Comparison of ENCODE assay signal across 25 cellular contexts in genomic region chr4:8261851-8262535, GRCh38. TPM values are rescaled to one million over a fixed set of nuclear protein-coding genes. Genes with fewer than 3 reads are reported as not detected.
DNase-seq lines count a peak whose midpoint lies in the region; ATAC-seq, FAIRE-seq and TF ChIP-seq lines count a peak whose summit lies in the region.
"Had no signal": no experiment of that assay in that cellular context is flagged by ENCODE, and none has a peak within 500 bp of the region (broad histone marks: within the 10 kb centered on the region; RNA-seq: fewer than 3 reads in every experiment).

No MANE protein-coding gene starts in this region.

- H3K9me3 ChIP-seq in GM12878 (replicated peaks; ENCODE audit: control insufficient read depth, insufficient read depth, low read length) = no peaks in the 10 kb centered on the region
- H3K9me3 ChIP-seq in upper lobe of right lung = no peaks in the 10 kb centered on the region
- H3K9me3 ChIP-seq: A549, adrenal gland, stomach, uterus had no signal

- intact Hi-C loops in GM12878 (cut with micrococcal nuclease; ENCODE audit: unreplicated experiment) (no loop called here), upper lobe of right lung (cut with DNase I) (no loop called here)

- H3K4me1 ChIP-seq in GM12878 (ENCODE audit: control insufficient read depth, insufficient read depth, low read length) (no peaks in the 10 kb centered on the region), upper lobe of right lung (peaks cover 6% of the 10 kb centered on the region)
- H3K4me1 ChIP-seq: uterus had no signal

- no peaks in the 10 kb centered on the region for H4K20me1 ChIP-seq in GM12878 (ENCODE audit: control insufficient read depth, insufficient read depth)

- H3K9ac ChIP-seq in GM12878 (ENCODE audit: control insufficient read depth, insufficient read depth, low read length) = no peak overlapping the region

- H3K27me3 Mint-ChIP-seq in mesothelial cell of epicardium (ENCODE audit: low read depth) = no peaks in the 10 kb centered on the region

- no peak for TF ChIP-seq EP300 in GM12878 (IDR thresholded peaks at IDR 0.05; ENCODE audit: borderline replicate concordance in 1 of 2, control insufficient read depth in 1 of 2, low read depth in 2 of 2, low read length in 2 of 2)

- H3K9me3 Mint-ChIP-seq in activated naive CD4-positive, alpha-beta T cell treated with anti-CD3 and anti-CD28 coated beads, Interleukin-2, amount 50 U/mL, for 72 hours = no peaks in the 10 kb centered on the region
- no peaks in the 10 kb centered on the region for H3K9me3 Mint-ChIP-seq in mesothelial cell of epicardium
- H3K9me3 Mint-ChIP-seq: activated T-helper 2 cell treated with anti-CD3 and anti-CD28 coated beads, Interferon-gamma antibody, Interleukin-2, Interleukin-4, amounts not matched to agents 10 μg/mL and 5 μg/mL and 100 μg/mL, durations not matched to agents 14 hours and 24 hours and 36 hours; central memory CD8-positive, alpha-beta T cell had no signal

- H3K4me2 ChIP-seq in GM12878 (ENCODE audit: control insufficient read depth, insufficient read depth) = no peak overlapping the region
- H3K4me2 ChIP-seq: A549, hepatocyte had no signal

- CTCF ChIA-PET in GM12878 (lab: Yijun Ruan, JAX) = no interaction called here

- no peak overlapping the region for H3K4me3 Mint-ChIP-seq in mesothelial cell of epicardium
- H3K4me3 Mint-ChIP-seq: CD4-positive, CD25-positive, alpha-beta regulatory T cell; central memory CD8-positive, alpha-beta T cell had no signal

- no peaks in the 10 kb centered on the region for H3K36me3 Mint-ChIP-seq in activated naive CD4-positive, alpha-beta T cell treated with anti-CD3 and anti-CD28 coated beads, Interleukin-2, amount 50 U/mL, for 72 hours
- no peaks in the 10 kb centered on the region for H3K36me3 Mint-ChIP-seq in mesothelial cell of epicardium
- H3K36me3 Mint-ChIP-seq: CD4-positive, CD25-positive, alpha-beta regulatory T cell had no signal

- in situ Hi-C loops in GM12878 (cut with MboI) = loop anchor here (10.0 kb wide), 1 partner anchor 333 kb away; the partner anchor contains the start of gene CPZ

- no TSS peak for BruUV-seq in GM12878 (replicated peaks; lab: Mats Ljungman, UMichigan)

- H3K27ac ChIP-seq in GM12878 (ENCODE audit: control insufficient read depth, insufficient read depth) (no peak overlapping the region), upper lobe of right lung (no peak overlapping the region)
- H3K27ac ChIP-seq: adrenal gland, uterus had no signal

- RAD21 ChIA-PET in GM12878 (lab: Charles Lee; ENCODE audit: unreplicated experiment) = no interaction called here

- H3K79me2 ChIP-seq in GM12878 (ENCODE audit: control insufficient read depth, insufficient read depth, low read length) = no peaks in the 10 kb centered on the region
- H3K79me2 ChIP-seq: hepatocyte had no signal

- no peak overlapping the region for H2AFZ ChIP-seq in GM12878 (ENCODE audit: control insufficient read depth, low read depth, low read length)
- H2AFZ ChIP-seq: hepatocyte had no signal

- H3K4me3 ChIP-seq in GM12878 (no peak overlapping the region), upper lobe of right lung (no peak overlapping the region)
- H3K4me3 ChIP-seq: A549, adrenal gland, hepatocyte, stomach, uterus had no signal

- no peaks in the 10 kb centered on the region; a peak in 1 of 4 replicates for H3K27me3 ChIP-seq in GM12878 (replicated peaks in 1 of 2; ENCODE audit: control insufficient read depth in 2 of 2, insufficient read depth in 2 of 2, low read length in 1 of 2)
- H3K27me3 ChIP-seq in upper lobe of right lung = no peaks in the 10 kb centered on the region
- H3K27me3 ChIP-seq: adrenal gland, hepatocyte, stomach, uterus had no signal

- DNase-seq in activated naive CD4-positive, alpha-beta T cell treated with anti-CD3 and anti-CD28 coated beads, Interleukin-2, amount 50 U/mL, for 72 hours (ENCODE audit: low spot score in 2 of 2) = no peak
- DNase-seq in activated naive CD4-positive, alpha-beta T cell (lab: John Stamatoyannopoulos, UW) = no peak
- DNase-seq in GM12878 (ENCODE audit: low read depth, low spot score) (no peak), mesothelial cell of epicardium (ENCODE audit: low spot score in 2 of 2, unreplicated experiment in 2 of 2) (no peak), upper lobe of right lung (no peak), SW 1271 (lab: John Stamatoyannopoulos, UW) (no peak)
- DNase-seq in activated CD4-positive, alpha-beta T cell treated with anti-CD3 and anti-CD28 coated beads for 4 hours = no peak
- DNase-seq: adrenal gland; CD4-positive, CD25-positive, alpha-beta regulatory T cell; DND-41; effector CD4-positive, alpha-beta T cell; kidney glomerular epithelial cell; NCI-H2081 treated with DMSO at 0.1 percent for 48 hours; stimulated activated CD4-positive, alpha-beta T cell treated with anti-CD3 and anti-CD28 coated beads, Interleukin-1b, Interleukin-23, amount 100 ng/mL, for 48 hours; stomach; uterus had no signal

- no peak for TF ChIP-seq RAD21 in GM12878 (IDR thresholded peaks at IDR 0.05; ENCODE audit: insufficient read depth, low read depth, low read length)

- TF ChIP-seq CTCF in GM12878 (IDR thresholded peaks at IDR 0.05 in 2 of 3, conservative IDR thresholded peaks at IDR 0.05 in 1 of 3; ENCODE audit: control insufficient read depth in 2 of 3, extremely low read depth in 1 of 3, insufficient read depth in 1 of 3, low read depth in 3 of 3, low read length in 3 of 3) (no peak), mesothelial cell of epicardium (IDR thresholded peaks at IDR 0.05; ENCODE audit: unreplicated experiment) (no peak), upper lobe of right lung (IDR thresholded peaks at IDR 0.05) (no peak)

- peaks cover 39% of the 10 kb centered on the region for H3K4me1 Mint-ChIP-seq in mesothelial cell of epicardium
- H3K4me1 Mint-ChIP-seq: central memory CD8-positive, alpha-beta T cell had no signal

- SMC1A ChIA-PET in GM12878 (lab: Charles Lee; ENCODE audit: uncharacterized antibody, unreplicated experiment) = no interaction called here

- H3K27ac Mint-ChIP-seq in activated naive CD4-positive, alpha-beta T cell treated with anti-CD3 and anti-CD28 coated beads, Interleukin-2, amount 50 U/mL, for 72 hours = no peak overlapping the region
- peak overlapping the region; percentile 56 for H3K27ac Mint-ChIP-seq in mesothelial cell of epicardium
- H3K27ac Mint-ChIP-seq: activated T-helper 2 cell treated with anti-CD3 and anti-CD28 coated beads, Interferon-gamma antibody, Interleukin-2, Interleukin-4, amounts not matched to agents 10 μg/mL and 5 μg/mL and 100 μg/mL, durations not matched to agents 14 hours and 24 hours and 36 hours; CD4-positive, CD25-positive, alpha-beta regulatory T cell had no signal

- no peak for TF ChIP-seq POLR2A in GM12878 (IDR thresholded peaks at IDR 0.05; ENCODE audit: low read depth, low read length)

- H3K36me3 ChIP-seq in GM12878 (ENCODE audit: control insufficient read depth in 2 of 2, insufficient read depth in 2 of 2, low read length in 1 of 2) (no peaks in the 10 kb centered on the region), upper lobe of right lung (no peaks in the 10 kb centered on the region)
- H3K36me3 ChIP-seq: adrenal gland, stomach, uterus had no signal

- no peak for FAIRE-seq in GM12878 (lab: Jason Lieb, UNC)
- FAIRE-seq: A549, TTC549 had no signal

- POLR2A ChIA-PET in GM12878 (lab: Charles Lee) = no interaction called here

- 23% methylated on average over 25 of the region's 25 CpGs for WGBS in GM12878 (ENCODE audit: insufficient coverage, insufficient replicate concordance, low lambda C conversion rate, missing lambda C conversion rate)

- ATAC-seq in activated naive CD4-positive, alpha-beta T cell treated with anti-CD3 and anti-CD28 coated beads, Interleukin-2, amount 50 U/mL, for 72 hours = peak; percentile 24 to 39
- ATAC-seq in GM12878 = no peak
- ATAC-seq in upper lobe of right lung = peak; percentile 47
- no peak for ATAC-seq in GM21515 (IDR thresholded peaks at IDR 0.05; ENCODE audit: unreplicated experiment)
- ATAC-seq: Panc1, right cardiac atrium had no signal

TF ChIP-seq in GM12878, 131 proteins besides CTCF, POLR2A, EP300 and RAD21 (continues in another document):
- no peak for TF ChIP-seq NFYA (IDR thresholded peaks at IDR 0.05; ENCODE audit: borderline replicate concordance, low read depth, low read length)
- no peak for TF ChIP-seq ESRRA (IDR thresholded peaks at IDR 0.05; ENCODE audit: low read length)
- TF ChIP-seq IKZF1 (conservative IDR thresholded peaks at IDR 0.05) = peak; percentile 28; the same call in 1 of the 2 replicates
- no peak for TF ChIP-seq LARP7 (IDR thresholded peaks at IDR 0.05)
- TF ChIP-seq MEF2B (IDR thresholded peaks at IDR 0.05; ENCODE audit: partially characterized antibody, poor library complexity, severe bottlenecking) = no peak
- no peak for TF ChIP-seq EGR1 (IDR thresholded peaks at IDR 0.05; ENCODE audit: borderline replicate concordance in 1 of 2, low read depth in 2 of 2, low read length in 2 of 2)
- TF ChIP-seq RUNX3 (IDR thresholded peaks at IDR 0.05; ENCODE audit: low read length) = no peak

RNA-seq across cellular contexts. Expression of gene HTRA3, which starts 7.6 kb away (rescaled TPM):
- not detected for total RNA-seq in activated naive CD4-positive, alpha-beta T cell treated with anti-CD3 and anti-CD28 coated beads, Interleukin-2, amount 50 U/mL, for 72 hours
- not detected in 2 replicates for total RNA-seq in GM12878 (2013; cell fraction: nucleolus; rRNA removed)
- total RNA-seq in GM12878 (2014; rRNA removed) (not detected in 2 replicates), GM12878 (2014; rRNA removed; fragmentation: Illumina TruSeq; extraction: Trizol) (not detected in 2 replicates), GM12878 (2021) (0.08 TPM in 1 of 2 replicates, not detected in the other), mesothelial cell of epicardium (25.6 to 27.9 TPM (median 26.2 TPM) in 3 replicates), upper lobe of right lung (25.0 TPM)
- polyA plus RNA-seq in GM12878 (2011; ENCODE audit: low read depth) = not detected
- polyA plus RNA-seq in GM12878 (2011; rRNA removed) (0.72 and 1.2 TPM in 2 replicates), GM12878 (2014; fragmentation: Illumina TruSeq; extraction: Trizol) (0.04 TPM in 1 of 2 replicates, not detected in the other), GM12878 (2014; fragmentation: Nextera tagmentation; extraction: Ambion mirVana) (not detected), GM12878 (2014; rRNA removed) (not detected in 2 replicates), GM12878 (2016; fragmentation: Nextera tagmentation; extraction: Ambion mirVana) (not detected)
- 1.9 and 2.3 TPM in 2 replicates for polyA plus RNA-seq in GM12878 (2011; cell fraction: cytosol; rRNA removed)
- 1.0 and 1.7 TPM in 2 replicates for polyA plus RNA-seq in GM12878 (2011; cell fraction: nucleus; rRNA removed)
- polyA plus RNA-seq in GM12878 (2012) = 0.11 TPM in 1 of 2 replicates, not detected in the other
- polyA minus RNA-seq in GM12878 (2011; rRNA and poly(A)+ RNA removed) = 0.73 and 1.3 TPM in 2 replicates
- 0.73 TPM in 1 of 2 replicates, not detected in the other for polyA minus RNA-seq in GM12878 (2011; cell fraction: cytosol; rRNA and poly(A)+ RNA removed)
- polyA minus RNA-seq in GM12878 (2011; cell fraction: nucleus; rRNA and poly(A)+ RNA removed) = 0.36 and 0.57 TPM in 2 replicates
- total RNA-seq: activated CD8-positive, alpha-beta memory T cell treated with anti-CD3 and anti-CD28 coated beads for 36 hours; CD4-positive, CD25-positive, alpha-beta regulatory T cell had no signal
- polyA plus RNA-seq: CD4-positive, CD25-positive, alpha-beta regulatory T cell had no signal

Comparison
In these comparisons a context has a peak if more than half of its experiments do, and no peak if none do; other contexts are left out.
1. ATAC-seq: peak in activated naive CD4-positive, alpha-beta T cell treated with anti-CD3 and anti-CD28 coated beads, Interleukin-2, amount 50 U/mL, for 72 hours (2 of 2) and upper lobe of right lung (single experiment); none in GM12878 (single experiment) and GM21515 (single experiment).
2. RNA of gene HTRA3, which starts 7.6 kb away (total RNA-seq): 25.6 to 27.9 TPM in mesothelial cell of epicardium and 25.0 TPM in upper lobe of right lung (single experiment); not detected in activated naive CD4-positive, alpha-beta T cell treated with anti-CD3 and anti-CD28 coated beads, Interleukin-2, amount 50 U/mL, for 72 hours and 0.08 TPM in GM12878; every median in the first group is over 10 times any median in the second.